In genomic region chr1:121594096-121594495, GRCh38 we compare ENCODE assay signal across 30 cellular contexts.
"Had no signal": no experiment of that assay in that cellular context is flagged by ENCODE, and none has a peak within 500 bp of the region (broad histone marks: within the 10 kb centered on the region; RNA-seq: fewer than 3 reads in every experiment).

No MANE protein-coding gene starts in this region.

- H3K9me3 Mint-ChIP-seq: natural killer cell; nephron progenitor cell; neural progenitor cell; stimulated activated effector memory CD8-positive, alpha-beta T cell treated with anti-CD3 and anti-CD28 coated beads, Interleukin-12 subunit alpha, Interleukin-12 subunit beta, amount 100 ng/mL, for 72 hours; stimulated activated naive CD8-positive, alpha-beta T cell treated with anti-CD3 and anti-CD28 coated beads, Interleukin-15, Interleukin-2, amounts not matched to agents 100 ng/mL and 50 ng/mL, for 24 hours had no signal

- H3K27ac ChIP-seq: left ventricle myocardium inferior, neural progenitor cell, neutrophil, sigmoid colon, spleen, suprapubic skin, thoracic aorta, tibial artery, upper lobe of right lung had no signal

- H2AFZ ChIP-seq: neural progenitor cell had no signal

- H3K4me1 Mint-ChIP-seq: immature natural killer cell; mesothelial cell of epicardium; naive B cell; natural killer cell; nephron progenitor cell; stimulated activated effector memory CD8-positive, alpha-beta T cell treated with anti-CD3 and anti-CD28 coated beads, Interleukin-12 subunit alpha, Interleukin-12 subunit beta, amount 100 ng/mL, for 72 hours had no signal

- H3K9me3 ChIP-seq: left ventricle myocardium inferior, neutrophil, sigmoid colon, spleen, suprapubic skin, thoracic aorta, tibial artery, upper lobe of right lung had no signal

- H3K27me3 ChIP-seq: neural progenitor cell, neutrophil, sigmoid colon, spleen, suprapubic skin, tibial artery, upper lobe of right lung had no signal

- FAIRE-seq: islet of Langerhans, kidney, small intestine, urothelium cell line had no signal

- H3K36me3 ChIP-seq: left ventricle myocardium inferior, neural progenitor cell, neutrophil, sigmoid colon, spleen, suprapubic skin, thoracic aorta, tibial artery, upper lobe of right lung had no signal

- H3K4me3 Mint-ChIP-seq: immature natural killer cell; mesothelial cell of epicardium; naive B cell; natural killer cell; nephron progenitor cell; neural progenitor cell; stimulated activated effector memory CD8-positive, alpha-beta T cell treated with anti-CD3 and anti-CD28 coated beads, Interleukin-12 subunit alpha, Interleukin-12 subunit beta, amount 100 ng/mL, for 72 hours; stimulated activated naive CD8-positive, alpha-beta T cell treated with anti-CD3 and anti-CD28 coated beads, Interleukin-15, Interleukin-2, amounts not matched to agents 100 ng/mL and 50 ng/mL, for 24 hours had no signal

- H3K4me3 ChIP-seq: left ventricle myocardium inferior, lung, neural progenitor cell, sigmoid colon, spleen, suprapubic skin, thoracic aorta, tibial artery, upper lobe of right lung had no signal

- H3K9ac ChIP-seq: neural progenitor cell had no signal

- H3K4me2 ChIP-seq: neural progenitor cell had no signal

- H3K36me3 Mint-ChIP-seq: immature natural killer cell; mesothelial cell of epicardium; natural killer cell; neural progenitor cell; stimulated activated effector memory CD8-positive, alpha-beta T cell treated with anti-CD3 and anti-CD28 coated beads, Interleukin-12 subunit alpha, Interleukin-12 subunit beta, amount 100 ng/mL, for 72 hours had no signal

- ATAC-seq: natural killer cell; right cardiac atrium; stimulated activated effector memory CD8-positive, alpha-beta T cell treated with anti-CD3 and anti-CD28 coated beads, Interleukin-12 subunit alpha, Interleukin-12 subunit beta, amount 100 ng/mL, for 72 hours; upper lobe of right lung had no signal

- H3K27me3 Mint-ChIP-seq: naive B cell; progenitor cell of endocrine pancreas; stimulated activated naive CD8-positive, alpha-beta T cell treated with anti-CD3 and anti-CD28 coated beads, Interleukin-15, Interleukin-2, amounts not matched to agents 100 ng/mL and 50 ng/mL, for 24 hours had no signal

- H3K27ac Mint-ChIP-seq: immature natural killer cell; mesothelial cell of epicardium; natural killer cell; nephron progenitor cell; neural progenitor cell; progenitor cell of endocrine pancreas; stimulated activated naive CD8-positive, alpha-beta T cell treated with anti-CD3 and anti-CD28 coated beads, Interleukin-15, Interleukin-2, amounts not matched to agents 100 ng/mL and 50 ng/mL, for 24 hours had no signal

- H3K4me1 ChIP-seq: left ventricle myocardium inferior, neural progenitor cell, sigmoid colon, spleen, suprapubic skin, tibial artery, upper lobe of right lung had no signal

- DNase-seq: hypothalamus; immature natural killer cell; kidney; left ventricle myocardium inferior; mesendoderm; naive B cell; natural killer cell; nephron progenitor cell; occipital lobe; retina; sigmoid colon; small intestine; spleen; stimulated activated CD4-positive, alpha-beta T cell treated with anti-CD3 and anti-CD28 coated beads, Interleukin-4, amount 100 ng/mL, for 24 hours; stimulated activated naive CD4-positive, alpha-beta T cell; tibial artery; trophoblast cell; upper lobe of right lung had no signal
